Comparison of ENCODE assay signal across 28 cellular contexts in the genomic region with DNA sequence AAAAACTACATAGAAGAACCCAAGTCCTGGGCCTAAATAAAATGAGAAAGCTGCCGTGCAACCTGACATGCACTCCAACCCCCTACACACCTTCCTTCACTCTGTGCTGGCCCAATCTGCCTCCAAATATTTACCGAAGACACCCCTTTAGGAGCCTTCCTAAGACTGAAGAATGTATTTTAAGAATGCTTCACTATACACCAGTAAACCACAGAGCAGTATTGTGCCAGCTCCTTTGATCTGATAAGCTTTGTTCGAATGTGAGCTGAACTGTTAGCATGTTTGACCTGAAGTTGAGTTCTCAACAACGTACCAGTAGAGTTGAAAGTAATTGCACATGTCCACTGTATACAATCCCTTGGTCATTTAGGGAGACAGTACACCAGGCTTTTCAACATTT.
A peak's percentile ranks its signal among the peaks of the same experiment; 100 is the strongest.
DNase-seq lines count a peak whose midpoint lies in the region; ATAC-seq and TF ChIP-seq lines count a peak whose summit lies in the region.
"Had no signal": no experiment of that assay in that cellular context is flagged by ENCODE, and none has a peak within 500 bp of the region (broad histone marks: within the 10 kb centered on the region; RNA-seq: fewer than 3 reads in every experiment).

No MANE protein-coding gene starts in this region.

- H3K4me2 ChIP-seq in Loucy (ENCODE audit: low read depth, low read length, poor library complexity, severe bottlenecking) = peak overlapping the region; percentile 56

- no peaks in the 10 kb centered on the region for H3K9me3 ChIP-seq in Loucy (ENCODE audit: insufficient read depth, low read depth, low read length)
- H3K9me3 ChIP-seq: gastroesophageal sphincter had no signal

- DNase-seq in DMS79 (lab: John Stamatoyannopoulos, UW) = peak; percentile 80
- no peak for DNase-seq in mesothelial cell of epicardium (ENCODE audit: low spot score in 2 of 2, unreplicated experiment in 2 of 2)
- DNase-seq in activated naive CD4-positive, alpha-beta T cell treated with Interleukin-2 at 50 U/mL for 16 hours = no peak
- DNase-seq in H4 (ENCODE audit: low spot score) = no peak
- DNase-seq in sciatic nerve (ENCODE audit: low spot score) = no peak
- DNase-seq in amniotic stem cell (lab: John Stamatoyannopoulos, UW) = no peak
- DNase-seq: activated CD4-positive, alpha-beta T cell treated with anti-CD3 and anti-CD28 coated beads, Interleukin-2, amount 50 U/mL, for 4 hours; activated naive CD4-positive, alpha-beta T cell treated with anti-CD3 and anti-CD28 coated beads, Interleukin-2, amount 10 ng/mL, durations not matched to agents 7 days and 5 days; anterior cingulate cortex; CD4-positive, CD25-positive, alpha-beta regulatory T cell; cortex of kidney; H9; hypothalamus; immature natural killer cell; KG1; midbrain; naive thymus-derived CD8-positive, alpha-beta T cell; NCI-H1048; NCI-H1694; NCI-H446 treated with DMSO at 0.1 percent for 48 hours; SHP77; stimulated activated CD4-positive, alpha-beta T cell treated with anti-CD3 and anti-CD28 coated beads, Interleukin-15, amount 100 ng/mL, for 24 hours; stimulated activated naive B cell treated with anti-CD40 and anti-IgM and Interleukin-4, amounts not matched to agents 10 μg/mL and 1 μg/mL and 100 μg/mL, for 72 hours; T1000 had no signal

- H3K4me3 Mint-ChIP-seq in mesothelial cell of epicardium = no peak overlapping the region
- H3K4me3 Mint-ChIP-seq: activated naive CD4-positive, alpha-beta T cell treated with anti-CD3 and anti-CD28 coated beads, Interleukin-2, amount 10 ng/mL, durations not matched to agents 7 days and 5 days; CD4-positive, CD25-positive, alpha-beta regulatory T cell; H9; immature natural killer cell; naive thymus-derived CD8-positive, alpha-beta T cell; stimulated activated naive B cell treated with anti-CD40 and anti-IgM and Interleukin-4, amounts not matched to agents 10 μg/mL and 1 μg/mL and 100 μg/mL, for 72 hours had no signal

- H4K20me1 ChIP-seq in Loucy (ENCODE audit: insufficient read depth, low read length, poor library complexity, severe bottlenecking) = no peaks in the 10 kb centered on the region

- H3K36me3 ChIP-seq in Loucy (ENCODE audit: insufficient read depth, low read length) = no peaks in the 10 kb centered on the region
- H3K36me3 ChIP-seq: cardiac muscle cell, gastroesophageal sphincter had no signal

- peaks cover 65% of the 10 kb centered on the region for H3K4me1 Mint-ChIP-seq in mesothelial cell of epicardium
- H3K4me1 Mint-ChIP-seq: activated naive CD4-positive, alpha-beta T cell treated with anti-CD3 and anti-CD28 coated beads, Interleukin-2, amount 10 ng/mL, durations not matched to agents 7 days and 5 days; immature natural killer cell had no signal

- peaks cover 9% of the 10 kb centered on the region for H3K4me1 ChIP-seq in Loucy (ENCODE audit: insufficient read depth, low read length, poor library complexity, severe bottlenecking)
- H3K4me1 ChIP-seq: gastroesophageal sphincter had no signal

- peak overlapping the region; percentile 74 for H3K27ac Mint-ChIP-seq in mesothelial cell of epicardium
- H3K27ac Mint-ChIP-seq: activated naive CD4-positive, alpha-beta T cell treated with anti-CD3 and anti-CD28 coated beads, Interleukin-2, amount 10 ng/mL, durations not matched to agents 7 days and 5 days; CD4-positive, CD25-positive, alpha-beta regulatory T cell; immature natural killer cell; naive thymus-derived CD8-positive, alpha-beta T cell; stimulated activated naive B cell treated with anti-CD40 and anti-IgM and Interleukin-4, amounts not matched to agents 10 μg/mL and 1 μg/mL and 100 μg/mL, for 72 hours had no signal

- no peaks in the 10 kb centered on the region for H3K36me3 Mint-ChIP-seq in mesothelial cell of epicardium
- H3K36me3 Mint-ChIP-seq: activated naive CD4-positive, alpha-beta T cell treated with anti-CD3 and anti-CD28 coated beads, Interleukin-2, amount 10 ng/mL, durations not matched to agents 7 days and 5 days; CD4-positive, CD25-positive, alpha-beta regulatory T cell; immature natural killer cell; naive thymus-derived CD8-positive, alpha-beta T cell; stimulated activated naive B cell treated with anti-CD40 and anti-IgM and Interleukin-4, amounts not matched to agents 10 μg/mL and 1 μg/mL and 100 μg/mL, for 72 hours had no signal

- no peaks in the 10 kb centered on the region for H3K79me2 ChIP-seq in Loucy (ENCODE audit: insufficient read depth, low read length)

- H3K4me3 ChIP-seq in Loucy (ENCODE audit: low read length, poor library complexity, severe bottlenecking) = no peak overlapping the region
- H3K4me3 ChIP-seq: cardiac muscle cell, gastroesophageal sphincter had no signal

- no peaks in the 10 kb centered on the region for H3K27me3 Mint-ChIP-seq in mesothelial cell of epicardium (ENCODE audit: low read depth)

- H3F3A ChIP-seq in Loucy (ENCODE audit: low read depth) = no peaks in the 10 kb centered on the region

- H3K27ac ChIP-seq in VCaP = peak overlapping the region; percentile 82
- H3K27ac ChIP-seq: cardiac muscle cell, gastroesophageal sphincter had no signal

- no peaks in the 10 kb centered on the region for H3K9me2 ChIP-seq in Loucy (replicated peaks; ENCODE audit: low read depth, low read length)

- H3K27me3 ChIP-seq in Loucy (ENCODE audit: insufficient read depth, low read length, poor library complexity, severe bottlenecking) = no peaks in the 10 kb centered on the region
- H3K27me3 ChIP-seq: cardiac muscle cell, gastroesophageal sphincter had no signal

- H3K9me3 Mint-ChIP-seq in mesothelial cell of epicardium = no peaks in the 10 kb centered on the region
- H3K9me3 Mint-ChIP-seq: activated naive CD4-positive, alpha-beta T cell treated with anti-CD3 and anti-CD28 coated beads, Interleukin-2, amount 10 ng/mL, durations not matched to agents 7 days and 5 days; CD4-positive, CD25-positive, alpha-beta regulatory T cell; H9; immature natural killer cell; naive thymus-derived CD8-positive, alpha-beta T cell; stimulated activated naive B cell treated with anti-CD40 and anti-IgM and Interleukin-4, amounts not matched to agents 10 μg/mL and 1 μg/mL and 100 μg/mL, for 72 hours had no signal

- ATAC-seq in sciatic nerve = no peak
- ATAC-seq: gastroesophageal sphincter; naive thymus-derived CD8-positive, alpha-beta T cell; stimulated activated naive B cell treated with anti-CD40 and anti-IgM and Interleukin-4, amounts not matched to agents 10 μg/mL and 1 μg/mL and 100 μg/mL, for 72 hours had no signal

- peak overlapping the region; percentile 34; the same call in 1 of the 2 replicates for H2AFZ ChIP-seq in Loucy (ENCODE audit: low read length)

- intact Hi-C loops in sciatic nerve (cut with DNase I) = no loop called here

- TF ChIP-seq CTCF in Loucy (conservative IDR thresholded peaks at IDR 0.05; ENCODE audit: low read length) = no peak
- TF ChIP-seq CTCF in VCaP (conservative IDR thresholded peaks at IDR 0.05) = no peak
- no peak for TF ChIP-seq CTCF in mesothelial cell of epicardium (IDR thresholded peaks at IDR 0.05; ENCODE audit: unreplicated experiment)

- H3K9ac ChIP-seq in Loucy (ENCODE audit: low read depth, low read length, poor library complexity, severe bottlenecking) = no peak overlapping the region
